ENCODE assay signal across 1 cellular context in genomic region chr6:16735014-16735413, GRCh38.
TF ChIP-seq lines count a peak whose summit lies in the region.

No MANE protein-coding gene starts in this region.

TF ChIP-seq in HepG2, 621 proteins besides CTCF, POLR2A, EP300 and RAD21 (continued from another document):
- no peak for TF ChIP-seq MED13 (CRISPR knock-in tag; IDR thresholded peaks at IDR 0.05)
- 0 out of 2 replicates have a peak, but pooled peaks have one; percentile 18 for TF ChIP-seq FOXA3 (CRISPR knock-in tag; IDR thresholded peaks at IDR 0.05)
- TF ChIP-seq ZNF484 (CRISPR knock-in tag; IDR thresholded peaks at IDR 0.05; ENCODE audit: borderline replicate concordance, low read depth) = no peak
- peak; percentile 48; the same call in 1 of the 2 replicates for TF ChIP-seq NCOA2 (CRISPR knock-in tag; IDR thresholded peaks at IDR 0.05)
- TF ChIP-seq TBX3 (IDR thresholded peaks at IDR 0.05; ENCODE audit: borderline replicate concordance) = 0 out of 2 replicates have a peak, but pooled peaks have one; percentile 55
- no peak for TF ChIP-seq E2F1 (CRISPR knock-in tag; IDR thresholded peaks at IDR 0.05)
- TF ChIP-seq FUBP1 (CRISPR knock-in tag; IDR thresholded peaks at IDR 0.05; ENCODE audit: borderline replicate concordance) = no peak
- TF ChIP-seq TOE1 (CRISPR knock-in tag; IDR thresholded peaks at IDR 0.05) = no peak
- peak; percentile 61; the same call in 1 of the 2 replicates for TF ChIP-seq ATF2 (CRISPR knock-in tag; IDR thresholded peaks at IDR 0.05)
- TF ChIP-seq GATAD2A (CRISPR knock-in tag; IDR thresholded peaks at IDR 0.05) = peak; percentile 51
- TF ChIP-seq FOSL2 (CRISPR knock-in tag; IDR thresholded peaks at IDR 0.05) = peak; percentile 40; the same call in 1 of the 2 replicates
- TF ChIP-seq PRDM4 (CRISPR knock-in tag; IDR thresholded peaks at IDR 0.05; ENCODE audit: borderline replicate concordance) = no peak
- TF ChIP-seq TBX2 (CRISPR knock-in tag; IDR thresholded peaks at IDR 0.05; ENCODE audit: borderline replicate concordance) = peak; percentile 79
- peak; percentile 44; the same call in 1 of the 2 replicates for TF ChIP-seq CEBPG (CRISPR knock-in tag; IDR thresholded peaks at IDR 0.05)
- TF ChIP-seq MIER3 (CRISPR knock-in tag; IDR thresholded peaks at IDR 0.05; ENCODE audit: borderline replicate concordance) = 0 out of 2 replicates have a peak, but pooled peaks have one; percentile 39
- 0 out of 2 replicates have a peak, but pooled peaks have one; percentile 31 for TF ChIP-seq PAXIP1 (CRISPR knock-in tag; conservative IDR thresholded peaks at IDR 0.05)
- TF ChIP-seq ZMYM4 (CRISPR knock-in tag; IDR thresholded peaks at IDR 0.05) = peak; percentile 25; the same call in 1 of the 2 replicates
- TF ChIP-seq HDAC2 (CRISPR knock-in tag; IDR thresholded peaks at IDR 0.05) = peak; percentile 25; the same call in 1 of the 2 replicates
- no peak for TF ChIP-seq FOXA1 (IDR thresholded peaks at IDR 0.05)
- peak; percentile 35; the same call in 1 of the 2 replicates for TF ChIP-seq FOXA1 (CRISPR knock-in tag; IDR thresholded peaks at IDR 0.05)
- peak; percentile 42; the same call in 1 of the 2 replicates for TF ChIP-seq NR2F6 (IDR thresholded peaks at IDR 0.05)
- TF ChIP-seq NR2F6 (CRISPR knock-in tag; IDR thresholded peaks at IDR 0.05) = no peak
- 0 out of 2 replicates have a peak, but pooled peaks have one; percentile 18 for TF ChIP-seq RARA (CRISPR knock-in tag; IDR thresholded peaks at IDR 0.05)
- TF ChIP-seq SOX6 (IDR thresholded peaks at IDR 0.05) = no peak
- peak; percentile 31; the same call in 1 of the 2 replicates for TF ChIP-seq SOX6 (CRISPR knock-in tag; IDR thresholded peaks at IDR 0.05)
- TF ChIP-seq SAP130 (CRISPR knock-in tag; IDR thresholded peaks at IDR 0.05; ENCODE audit: low read depth) = peak; percentile 13; the same call in 1 of the 2 replicates
- peak; percentile 67 for TF ChIP-seq ARID5B (CRISPR knock-in tag; IDR thresholded peaks at IDR 0.05)
